ENCODE assay signal across 8 cellular contexts in the genomic region with DNA sequence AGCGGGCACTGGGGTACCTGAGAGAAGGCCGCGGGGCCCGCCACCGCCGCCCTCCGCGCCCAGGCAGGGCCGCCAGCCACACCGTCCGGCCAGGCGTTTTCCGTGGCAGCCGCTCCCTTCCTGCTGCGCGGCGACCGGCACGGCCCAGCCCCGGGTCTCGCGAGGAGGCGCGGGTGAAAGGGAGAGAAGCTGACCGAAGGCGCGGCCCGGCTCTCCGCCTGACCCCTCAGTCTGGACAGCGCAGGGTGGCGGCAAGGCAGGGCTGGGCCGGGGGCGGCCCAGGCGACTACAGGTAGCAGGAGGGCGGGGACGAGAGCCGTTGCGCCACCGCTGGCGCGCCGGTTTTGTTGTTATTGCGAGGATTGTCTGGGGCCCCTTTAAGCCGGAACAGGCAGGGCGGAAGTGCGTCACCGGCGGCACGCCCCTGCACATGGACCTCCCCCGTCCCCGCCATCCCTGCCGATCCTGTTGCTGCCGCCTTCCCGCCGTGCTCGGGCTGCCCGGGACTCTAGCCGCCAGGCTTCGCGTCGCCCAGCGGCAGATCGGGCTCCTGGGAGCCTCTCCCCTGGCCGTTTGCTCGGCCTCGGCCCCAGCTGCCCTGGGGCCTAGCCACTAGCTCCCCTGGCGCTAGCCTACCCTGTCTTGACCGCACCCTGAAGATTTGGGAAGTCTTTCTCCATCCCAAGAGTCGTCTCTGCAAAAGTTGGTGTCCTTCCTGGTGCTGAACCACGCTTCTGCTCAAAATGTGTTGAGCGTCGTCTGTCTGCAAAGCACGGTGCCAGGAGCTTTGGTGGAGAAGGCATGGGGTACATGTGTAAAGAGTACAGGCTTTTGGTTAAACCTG. TPM values are rescaled to one million over a fixed set of nuclear protein-coding genes. Genes with fewer than 3 reads are reported as not detected.
A peak's percentile ranks its signal among the peaks of the same experiment; 100 is the strongest.
DNase-seq lines count a peak whose midpoint lies in the region; ATAC-seq and TF ChIP-seq lines count a peak whose summit lies in the region.

A gene with protein sequence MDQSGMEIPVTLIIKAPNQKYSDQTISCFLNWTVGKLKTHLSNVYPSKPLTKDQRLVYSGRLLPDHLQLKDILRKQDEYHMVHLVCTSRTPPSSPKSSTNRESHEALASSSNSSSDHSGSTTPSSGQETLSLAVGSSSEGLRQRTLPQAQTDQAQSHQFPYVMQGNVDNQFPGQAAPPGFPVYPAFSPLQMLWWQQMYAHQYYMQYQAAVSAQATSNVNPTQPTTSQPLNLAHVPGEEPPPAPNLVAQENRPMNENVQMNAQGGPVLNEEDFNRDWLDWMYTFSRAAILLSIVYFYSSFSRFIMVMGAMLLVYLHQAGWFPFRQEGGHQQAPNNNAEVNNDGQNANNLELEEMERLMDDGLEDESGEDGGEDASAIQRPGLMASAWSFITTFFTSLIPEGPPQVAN (minus strand): TSS at position 352 of the 844 bp plus-strand sequence. CDS start 805 bp downstream, outside the sequence.

- in situ Hi-C loops in endometrial microvascular endothelial cells (cut with HindIII; ENCODE audit: inconsistent ontology term, low pct_unique_long_range_greater_than_20kb, low sequenced_read_pairs) = no loop called here

- H2AFZ ChIP-seq in OCI-LY1 (ENCODE audit: low read length) = peak within 1 kb of the TSS; percentile 38; the same call in 1 of the 2 replicates

- WGBS in mesodermal cell (ENCODE audit: insufficient coverage in 2 of 2), 2 experiments = 0 to 1% methylated on average over 61 to 71 of the region's 73 CpGs

- H3K4me2 ChIP-seq in OCI-LY1 (ENCODE audit: low read length) = peak within 1 kb of the TSS; percentile 93

- no peaks in the 10 kb centered on the region for H3K27me3 ChIP-seq in OCI-LY1 (ENCODE audit: insufficient read depth, low read length)

- H3K27ac ChIP-seq in OCI-LY1 (ENCODE audit: low read depth, low read length, poor library complexity, severe bottlenecking) (peak within 1 kb of the TSS; percentile 26), mesodermal cell (ENCODE audit: low read depth, low read length, severe bottlenecking) (peak within 1 kb of the TSS; percentile 96)

- peaks cover 9% of the 10 kb centered on the region; the same call in 1 of the 2 replicates for H3F3A ChIP-seq in OCI-LY1 (ENCODE audit: insufficient read depth, low read length)

- no peaks in the 10 kb centered on the region for H4K20me1 ChIP-seq in OCI-LY1 (ENCODE audit: insufficient read depth, low read length)

- peaks cover 19% of the 10 kb centered on the region for H3K79me2 ChIP-seq in OCI-LY1 (ENCODE audit: insufficient read depth, low read length)

- no peaks in the 10 kb centered on the region for H3K9me3 ChIP-seq in OCI-LY1 (ENCODE audit: low read length)
- H3K9me3 ChIP-seq in mesodermal cell (ENCODE audit: control insufficient read depth, low read length) = no peaks in the 10 kb centered on the region

- DNase-seq in DMS 273 (lab: John Stamatoyannopoulos, UW; ENCODE audit: unreplicated experiment) (peak; percentile 97), HuH-7 (ENCODE audit: low spot score) (peak; percentile 95)
- DNase-seq in activated CD8-positive, alpha-beta memory T cell treated with anti-CD3 and anti-CD28 coated beads, Interleukin-2, amount 50 U/mL, for 4 hours = peak; percentile 93
- DNase-seq in stimulated activated CD8-positive, alpha-beta memory T cell treated with anti-CD3 and anti-CD28 coated beads, Interleukin-15, amount 100 ng/mL, for 24 hours (ENCODE audit: low read depth) = peak; percentile 84

- H3K36me3 ChIP-seq in OCI-LY1 (ENCODE audit: insufficient read depth, low read length) (peaks cover 12% of the 10 kb centered on the region), mesodermal cell (ENCODE audit: control insufficient read depth, insufficient read depth, low read length) (peaks cover 21% of the 10 kb centered on the region)

- no peak; the same call in 1 of the 2 replicates for TF ChIP-seq CTCF in OCI-LY1 (IDR thresholded peaks at IDR 0.05; ENCODE audit: low read length)

- H3K4me3 ChIP-seq in OCI-LY1 (ENCODE audit: low read depth, low read length, poor library complexity, severe bottlenecking) (peak within 1 kb of the TSS; percentile 93), mesodermal cell (ENCODE audit: extremely low read depth, insufficient read depth, low read length, poor library complexity, severe bottlenecking) (peak within 1 kb of the TSS; percentile 85)

- H3K4me1 ChIP-seq in OCI-LY1 (ENCODE audit: insufficient read depth, low read length, severe bottlenecking) (peaks cover 53% of the 10 kb centered on the region), mesodermal cell (ENCODE audit: control insufficient read depth, insufficient read depth, low read length, poor library complexity, severe bottlenecking) (peaks cover 21% of the 10 kb centered on the region)

- no peaks in the 10 kb centered on the region for H3K9me2 ChIP-seq in OCI-LY1 (ENCODE audit: low read depth, low read length)

- peak within 1 kb of the TSS; percentile 97 for H3K9ac ChIP-seq in OCI-LY1 (ENCODE audit: low read length)

- peak; percentile 91 for ATAC-seq in GM21526 (IDR thresholded peaks at IDR 0.05; ENCODE audit: low FRiP score, unreplicated experiment)

RNA-seq across cellular contexts. Expression of the gene that starts here (rescaled TPM):
- 30.6 TPM for total RNA-seq in endometrial microvascular endothelial cells (ENCODE audit: inconsistent ontology term)
- 34.8 TPM for polyA plus RNA-seq in mesodermal cell (2013, experiment 1 of 2)
- 36.2 TPM for polyA plus RNA-seq in mesodermal cell (2013, experiment 2 of 2)

Comparison
In these comparisons a context has a peak if more than half of its experiments do, and no peak if none do; other contexts are left out.
1. Peak in every context shown above with its lines: DNase-seq, ATAC-seq, H3K4me3 ChIP-seq and H3K27ac ChIP-seq.